Comparison of ENCODE assay signal across 8 cellular contexts in genomic region chr6:89792881-89793280, GRCh38.
DNase-seq lines count a peak whose midpoint lies in the region; ATAC-seq and TF ChIP-seq lines count a peak whose summit lies in the region.

No MANE protein-coding gene starts in this region.

- H3K4me1 ChIP-seq in DND-41 (ENCODE audit: insufficient read depth, low read length): peaks cover 19% of the 10 kb centered on the region
- H3K4me1 ChIP-seq in parathyroid adenoma: no peaks in the 10 kb centered on the region

- DNase-seq in DND-41 (peak; percentile 29), RPMI8226 (peak; percentile 34), fibroblast of gingiva (ENCODE audit: low read depth) (peak; percentile 13)

- TF ChIP-seq CTCF in DND-41 (IDR thresholded peaks at IDR 0.05; ENCODE audit: borderline replicate concordance, extremely low read depth, low read length, poor library complexity, severe bottlenecking) (peak; percentile 61), parathyroid adenoma (IDR thresholded peaks at IDR 0.05) (peak; percentile 19)

- H3K9ac ChIP-seq in DND-41 (ENCODE audit: low read depth, low read length): no peak overlapping the region
- H3K9ac ChIP-seq in parathyroid adenoma: no peak overlapping the region

- H3K36me3 ChIP-seq in DND-41 (ENCODE audit: insufficient read depth, low read length) (peaks cover 74% of the 10 kb centered on the region), parathyroid adenoma (ENCODE audit: control insufficient read depth, insufficient read depth, low read length) (no peaks in the 10 kb centered on the region)

- peaks cover 8% of the 10 kb centered on the region; the same call in 1 of the 2 replicates for H4K20me1 ChIP-seq in DND-41 (ENCODE audit: insufficient read depth, low read length)

- no peak overlapping the region for H3K4me2 ChIP-seq in DND-41 (ENCODE audit: insufficient read depth, low read length)
- no peak overlapping the region for H3K4me2 ChIP-seq in parathyroid adenoma (ENCODE audit: low read length)

- H3K4me3 ChIP-seq in DND-41 (ENCODE audit: low read depth in 1 of 2, low read length in 2 of 2): no peak overlapping the region
- H3K4me3 ChIP-seq in parathyroid adenoma (ENCODE audit: low read depth, low read length): no peak overlapping the region

- H3K27me3 ChIP-seq in DND-41 (ENCODE audit: insufficient read depth, low read length, poor library complexity) (no peaks in the 10 kb centered on the region), parathyroid adenoma (ENCODE audit: control insufficient read depth, insufficient read depth, low read length) (no peaks in the 10 kb centered on the region)

- H3K27ac ChIP-seq in DND-41 (ENCODE audit: low read length): no peak overlapping the region
- no peak overlapping the region for H3K27ac ChIP-seq in parathyroid adenoma

- ATAC-seq in DND-41 (ENCODE audit: insufficient read depth, low read depth) (peak; percentile 78), GM19035 (IDR thresholded peaks at IDR 0.05; ENCODE audit: unreplicated experiment) (peak; percentile 70), HG03469 (IDR thresholded peaks at IDR 0.05; ENCODE audit: unreplicated experiment) (peak; percentile 75), HG02840 (IDR thresholded peaks at IDR 0.05; ENCODE audit: low FRiP score, unreplicated experiment) (no peak), HG03457 (IDR thresholded peaks at IDR 0.05; ENCODE audit: unreplicated experiment) (no peak)

- peaks cover 9% of the 10 kb centered on the region; the same call in 1 of the 2 replicates for H3K79me2 ChIP-seq in DND-41 (ENCODE audit: insufficient read depth, low read length)
- H3K79me2 ChIP-seq in parathyroid adenoma: peaks cover 5% of the 10 kb centered on the region

- H2AFZ ChIP-seq in DND-41 (ENCODE audit: low read depth, low read length) (no peak overlapping the region), parathyroid adenoma (no peak overlapping the region)

- no peaks in the 10 kb centered on the region for H3K9me3 ChIP-seq in DND-41 (ENCODE audit: insufficient read depth, low read length, severe bottlenecking)
- H3K9me3 ChIP-seq in parathyroid adenoma (ENCODE audit: control insufficient read depth, low read length): no peaks in the 10 kb centered on the region

Comparison
In these comparisons a context has a peak if more than half of its experiments do, and no peak if none do; other contexts are left out.
1. ATAC-seq: peak in DND-41 (single experiment), GM19035 (single experiment) and HG03469 (single experiment); none in HG02840 (single experiment) and HG03457 (single experiment).
2. Peak in every context shown above with its lines, with median percentiles within 50 percentile points of each other: DNase-seq.